Comparison of ENCODE assay signal across 33 cellular contexts in the genomic region with DNA sequence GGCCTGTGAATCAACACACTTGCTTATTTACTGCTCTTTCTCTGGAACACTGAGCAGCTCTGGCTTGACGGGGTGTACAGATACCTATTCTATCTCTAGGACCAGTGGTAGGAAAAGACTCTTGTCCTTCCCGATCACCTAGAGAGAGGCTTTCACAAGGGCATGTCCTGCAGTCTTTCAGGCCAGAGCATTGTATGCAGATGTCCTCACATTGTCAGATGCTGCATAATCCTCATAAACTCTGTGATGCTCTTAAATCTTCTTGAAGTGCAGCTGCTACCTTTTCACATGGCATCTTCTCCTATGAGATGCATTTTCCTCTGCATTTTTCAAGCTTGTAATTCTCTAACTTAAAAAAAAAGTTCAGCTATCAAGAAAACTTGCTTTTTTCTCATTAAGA.
"Had no signal": no experiment of that assay in that cellular context is flagged by ENCODE, and none has a peak within 500 bp of the region (broad histone marks: within the 10 kb centered on the region; RNA-seq: fewer than 3 reads in every experiment).

No MANE protein-coding gene starts in this region.

- H3K27ac ChIP-seq: ascending aorta, breast epithelium, cardiac muscle cell, epithelial cell of prostate, esophagus squamous epithelium, gastroesophageal sphincter, heart right ventricle, hepatocyte had no signal

- ATAC-seq: activated naive CD4-positive, alpha-beta T cell treated with anti-CD3 and anti-CD28 coated beads, Interleukin-2, amount 50 U/mL, for 72 hours; activated T-cell treated with anti-CD3 and anti-CD28 coated beads, Interleukin-2, amount 50 U/mL, for 72 hours; effector memory CD8-positive, alpha-beta T cell; gastroesophageal sphincter; heart right ventricle; T-helper 17 cell had no signal

- H3K4me3 Mint-ChIP-seq: activated CD4-positive, alpha-beta memory T cell treated with anti-CD3 and anti-CD28 coated beads, Interleukin-2, amount 10 ng/mL, durations not matched to agents 7 days and 5 days; activated CD4-positive, alpha-beta T cell treated with anti-CD3 and anti-CD28 coated beads, Interleukin-2, amount 10 ng/mL, durations not matched to agents 7 days and 5 days; activated naive CD4-positive, alpha-beta T cell treated with anti-CD3 and anti-CD28 coated beads, Interleukin-2, amount 10 ng/mL, durations not matched to agents 7 days and 5 days; activated naive CD8-positive, alpha-beta T cell treated with anti-CD3 and anti-CD28 coated beads, Interleukin-2, amount 10 ng/mL, durations not matched to agents 7 days and 5 days; activated T-cell treated with anti-CD3 and anti-CD28 coated beads, Interleukin-2, amount 50 U/mL, for 24 hours; activated T-cell treated with anti-CD3 and anti-CD28 coated beads, Interleukin-2, amount 50 U/mL, for 72 hours; brain; effector memory CD8-positive, alpha-beta T cell; T-helper 17 cell; T-helper 2 cell treated with Interferon-gamma antibody and Interleukin-4, amounts not matched to agents 5 μg/mL and 100 μg/mL, for 36 hours; WTC11 had no signal

- DNase-seq: activated CD4-positive, alpha-beta memory T cell treated with anti-CD3 and anti-CD28 coated beads, Interleukin-2, amount 10 ng/mL, durations not matched to agents 7 days and 5 days; activated CD4-positive, alpha-beta T cell treated with anti-CD3 and anti-CD28 coated beads for 1 hour; activated CD4-positive, alpha-beta T cell treated with anti-CD3 and anti-CD28 coated beads for 4 hours; activated CD4-positive, alpha-beta T cell treated with anti-CD3 and anti-CD28 coated beads, Interleukin-2, amount 10 ng/mL, durations not matched to agents 7 days and 5 days; activated CD4-positive, alpha-beta T cell treated with anti-CD3 and anti-CD28 coated beads, Interleukin-2, amount 50 U/mL, for 4 hours; activated CD8-positive, alpha-beta memory T cell treated with anti-CD3 and anti-CD28 coated beads, Interleukin-2, amount 50 U/mL, for 48 hours; activated gamma-delta T cell; activated naive CD4-positive, alpha-beta T cell; activated naive CD4-positive, alpha-beta T cell treated with anti-CD3 and anti-CD28 coated beads, Interleukin-2, amount 10 ng/mL, durations not matched to agents 7 days and 5 days; activated naive CD8-positive, alpha-beta T cell treated with anti-CD3 and anti-CD28 coated beads, Interleukin-2, amount 10 ng/mL, durations not matched to agents 7 days and 5 days; activated T-cell treated with anti-CD3 and anti-CD28 coated beads for 4 hours; activated T-cell treated with anti-CD3 and anti-CD28 coated beads, Interleukin-2, amount 50 U/mL, for 24 hours; activated T-cell treated with anti-CD3 and anti-CD28 coated beads, Interleukin-2, amount 50 U/mL, for 72 hours; central memory CD4-positive, alpha-beta T cell; cortex of kidney; dermis blood vessel endothelial cell; effector CD4-positive, alpha-beta T cell; effector memory CD8-positive, alpha-beta T cell; esophagus squamous epithelium; foreskin melanocyte; heart right ventricle; T-helper 17 cell; T1000 had no signal

- H3K79me2 ChIP-seq: hepatocyte had no signal

- H3K27me3 ChIP-seq: ascending aorta, breast epithelium, cardiac muscle cell, esophagus squamous epithelium, gastroesophageal sphincter, heart right ventricle, hepatocyte had no signal

- H3K4me1 ChIP-seq: ascending aorta, breast epithelium, esophagus squamous epithelium, gastroesophageal sphincter, heart right ventricle had no signal

- H3K4me2 ChIP-seq: hepatocyte had no signal

- H3K36me3 ChIP-seq: ascending aorta, breast epithelium, cardiac muscle cell, esophagus squamous epithelium, gastroesophageal sphincter, heart right ventricle had no signal

- H3K9me3 Mint-ChIP-seq: activated CD4-positive, alpha-beta memory T cell treated with anti-CD3 and anti-CD28 coated beads, Interleukin-2, amount 10 ng/mL, durations not matched to agents 7 days and 5 days; activated CD4-positive, alpha-beta T cell treated with anti-CD3 and anti-CD28 coated beads, Interleukin-2, amount 10 ng/mL, durations not matched to agents 7 days and 5 days; brain; WTC11 had no signal

- H3K27ac Mint-ChIP-seq: activated CD4-positive, alpha-beta memory T cell treated with anti-CD3 and anti-CD28 coated beads, Interleukin-2, amount 10 ng/mL, durations not matched to agents 7 days and 5 days; activated CD4-positive, alpha-beta T cell treated with anti-CD3 and anti-CD28 coated beads, Interleukin-2, amount 10 ng/mL, durations not matched to agents 7 days and 5 days; activated naive CD4-positive, alpha-beta T cell treated with anti-CD3 and anti-CD28 coated beads, Interleukin-2, amount 10 ng/mL, durations not matched to agents 7 days and 5 days; activated naive CD4-positive, alpha-beta T cell treated with anti-CD3 and anti-CD28 coated beads, Interleukin-2, amount 50 U/mL, for 72 hours; activated naive CD8-positive, alpha-beta T cell treated with anti-CD3 and anti-CD28 coated beads, Interleukin-2, amount 10 ng/mL, durations not matched to agents 7 days and 5 days; activated T-cell treated with anti-CD3 and anti-CD28 coated beads, Interleukin-2, amount 50 U/mL, for 24 hours; activated T-cell treated with anti-CD3 and anti-CD28 coated beads, Interleukin-2, amount 50 U/mL, for 72 hours; effector memory CD8-positive, alpha-beta T cell; T-helper 17 cell; T-helper 2 cell treated with Interferon-gamma antibody and Interleukin-4, amounts not matched to agents 5 μg/mL and 100 μg/mL, for 36 hours; WTC11 had no signal

- H3K4me3 ChIP-seq: ascending aorta, breast epithelium, cardiac muscle cell, esophagus squamous epithelium, gastroesophageal sphincter, heart right ventricle, hepatocyte had no signal

- H3K4me1 Mint-ChIP-seq: activated CD4-positive, alpha-beta memory T cell treated with anti-CD3 and anti-CD28 coated beads, Interleukin-2, amount 10 ng/mL, durations not matched to agents 7 days and 5 days; activated CD4-positive, alpha-beta T cell treated with anti-CD3 and anti-CD28 coated beads, Interleukin-2, amount 10 ng/mL, durations not matched to agents 7 days and 5 days; activated naive CD4-positive, alpha-beta T cell treated with anti-CD3 and anti-CD28 coated beads, Interleukin-2, amount 10 ng/mL, durations not matched to agents 7 days and 5 days; activated naive CD8-positive, alpha-beta T cell treated with anti-CD3 and anti-CD28 coated beads, Interleukin-2, amount 10 ng/mL, durations not matched to agents 7 days and 5 days; T-helper 17 cell had no signal

- H3K9me3 ChIP-seq: ascending aorta, breast epithelium, esophagus squamous epithelium, gastroesophageal sphincter, heart right ventricle had no signal

- H2AFZ ChIP-seq: hepatocyte had no signal

- H3K36me3 Mint-ChIP-seq: activated naive CD4-positive, alpha-beta T cell treated with anti-CD3 and anti-CD28 coated beads, Interleukin-2, amount 10 ng/mL, durations not matched to agents 7 days and 5 days; activated naive CD8-positive, alpha-beta T cell treated with anti-CD3 and anti-CD28 coated beads, Interleukin-2, amount 10 ng/mL, durations not matched to agents 7 days and 5 days; brain; WTC11 had no signal

- H3K27me3 Mint-ChIP-seq: activated CD4-positive, alpha-beta memory T cell treated with anti-CD3 and anti-CD28 coated beads, Interleukin-2, amount 10 ng/mL, durations not matched to agents 7 days and 5 days; activated CD4-positive, alpha-beta T cell treated with anti-CD3 and anti-CD28 coated beads, Interleukin-2, amount 10 ng/mL, durations not matched to agents 7 days and 5 days; activated naive CD4-positive, alpha-beta T cell treated with anti-CD3 and anti-CD28 coated beads, Interleukin-2, amount 10 ng/mL, durations not matched to agents 7 days and 5 days; activated naive CD8-positive, alpha-beta T cell treated with anti-CD3 and anti-CD28 coated beads, Interleukin-2, amount 10 ng/mL, durations not matched to agents 7 days and 5 days; activated T-cell treated with anti-CD3 and anti-CD28 coated beads, Interleukin-2, amount 50 U/mL, for 24 hours; effector memory CD8-positive, alpha-beta T cell; T-helper 17 cell had no signal
